In genomic region chr1:54952950-54953718, GRCh38 we compare ENCODE assay signal across 1 cellular context.
A peak's percentile ranks its signal among the peaks of the same experiment; 100 is the strongest.
TF ChIP-seq lines count a peak whose summit lies in the region.

No MANE protein-coding gene starts in this region.

TF ChIP-seq in HepG2, 621 proteins besides CTCF, POLR2A, EP300 and RAD21:
- TF ChIP-seq FOSL2 (CRISPR knock-in tag; IDR thresholded peaks at IDR 0.05) (peak; percentile 80), TFE3 (CRISPR knock-in tag; IDR thresholded peaks at IDR 0.05) (peak; percentile 63; the same call in 1 of the 2 replicates), ZNF276 (CRISPR knock-in tag; IDR thresholded peaks at IDR 0.05; ENCODE audit: low read depth) (no peak), ZNF432 (CRISPR knock-in tag; IDR thresholded peaks at IDR 0.05; ENCODE audit: borderline replicate concordance) (no peak), SAP130 (CRISPR knock-in tag; IDR thresholded peaks at IDR 0.05; ENCODE audit: low read depth) (peak; percentile 47; the same call in 1 of the 2 replicates), NPAS2 (CRISPR knock-in tag; IDR thresholded peaks at IDR 0.05; ENCODE audit: borderline replicate concordance) (no peak), CEBPB (IDR thresholded peaks at IDR 0.05; ENCODE audit: borderline replicate concordance, low read depth, low read length) (no peak), ZNF510 (CRISPR knock-in tag; IDR thresholded peaks at IDR 0.05; ENCODE audit: low read depth) (no peak), E2F5 (CRISPR knock-in tag; conservative IDR thresholded peaks at IDR 0.05) (no peak), TOPORS (CRISPR knock-in tag; IDR thresholded peaks at IDR 0.05) (no peak), RAD51 (IDR thresholded peaks at IDR 0.05; ENCODE audit: borderline replicate concordance) (peak; percentile 75; the same call in 1 of the 2 replicates), ZSCAN20 (CRISPR knock-in tag; IDR thresholded peaks at IDR 0.05; ENCODE audit: borderline replicate concordance) (no peak), ZNF629 (CRISPR knock-in tag; conservative IDR thresholded peaks at IDR 0.05) (peak; percentile 64), ZNF496 (CRISPR knock-in tag; IDR thresholded peaks at IDR 0.05; ENCODE audit: insufficient replicate concordance) (no peak), ZBTB38 (CRISPR knock-in tag; IDR thresholded peaks at IDR 0.05) (no peak), SCMH1 (CRISPR knock-in tag; IDR thresholded peaks at IDR 0.05; ENCODE audit: borderline replicate concordance) (no peak), RFX5 (IDR thresholded peaks at IDR 0.05; ENCODE audit: low read depth, low read length) (no peak), ZNF33A (CRISPR knock-in tag; IDR thresholded peaks at IDR 0.05; ENCODE audit: borderline replicate concordance) (no peak), ZNF672 (CRISPR knock-in tag; IDR thresholded peaks at IDR 0.05) (no peak), MXI1 (IDR thresholded peaks at IDR 0.05; ENCODE audit: borderline replicate concordance, low read depth, low read length) (peak; percentile 26; the same call in 1 of the 3 replicates), MAX (IDR thresholded peaks at IDR 0.05) (peak; percentile 44; the same call in 1 of the 2 replicates), ZNF724P (CRISPR knock-in tag; IDR thresholded peaks at IDR 0.05; ENCODE audit: borderline replicate concordance) (no peak), ZNF768 (CRISPR knock-in tag; IDR thresholded peaks at IDR 0.05) (no peak), USF2 (IDR thresholded peaks at IDR 0.05; ENCODE audit: low read depth, low read length) (peak; percentile 76), USF2 (CRISPR knock-in tag; IDR thresholded peaks at IDR 0.05; ENCODE audit: borderline replicate concordance) (peak; percentile 32; the same call in 1 of the 2 replicates), THYN1 (CRISPR knock-in tag; IDR thresholded peaks at IDR 0.05; ENCODE audit: borderline replicate concordance, low read depth) (no peak), CBX2 (IDR thresholded peaks at IDR 0.05; ENCODE audit: low read depth, low read length) (no peak), CBX2 (CRISPR knock-in tag; IDR thresholded peaks at IDR 0.05; ENCODE audit: low read depth) (no peak), CBFB (CRISPR knock-in tag; IDR thresholded peaks at IDR 0.05) (no peak), SAFB2 (CRISPR knock-in tag; IDR thresholded peaks at IDR 0.05; ENCODE audit: borderline replicate concordance, low read depth) (no peak), ATRX (CRISPR knock-in tag; IDR thresholded peaks at IDR 0.05; ENCODE audit: borderline replicate concordance) (no peak), LCORL (IDR thresholded peaks at IDR 0.05) (no peak), LCORL (CRISPR knock-in tag; IDR thresholded peaks at IDR 0.05) (no peak), TEAD2 (CRISPR knock-in tag; IDR thresholded peaks at IDR 0.05) (no peak), ZFX (CRISPR knock-in tag; IDR thresholded peaks at IDR 0.05; ENCODE audit: low read depth) (peak; percentile 40; the same call in 1 of the 2 replicates), IKZF4 (CRISPR knock-in tag; IDR thresholded peaks at IDR 0.05; ENCODE audit: borderline replicate concordance, low read depth, not compliant biosample characterization) (no peak), NCOR1 (IDR thresholded peaks at IDR 0.05; ENCODE audit: borderline replicate concordance, low read length) (no peak), ZNF251 (CRISPR knock-in tag; IDR thresholded peaks at IDR 0.05) (no peak)
- TF ChIP-seq, protein P1, sequence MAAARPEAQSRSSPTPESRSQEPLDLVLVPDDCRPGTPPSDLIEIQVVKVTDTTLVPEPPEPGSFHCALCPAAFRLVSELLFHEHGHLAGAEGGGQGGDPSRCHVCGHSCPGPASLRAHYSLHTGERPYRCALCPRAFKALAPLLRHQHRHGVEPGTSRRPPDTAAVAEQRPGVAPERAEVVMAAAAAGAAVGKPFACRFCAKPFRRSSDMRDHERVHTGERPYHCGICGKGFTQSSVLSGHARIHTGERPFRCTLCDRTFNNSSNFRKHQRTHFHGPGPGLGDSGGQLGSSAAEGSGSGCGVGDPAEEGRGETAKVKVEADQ (CRISPR knock-in tag; IDR thresholded peaks at IDR 0.05; ENCODE audit: borderline replicate concordance): no peak
- TF ChIP-seq, protein P2, sequence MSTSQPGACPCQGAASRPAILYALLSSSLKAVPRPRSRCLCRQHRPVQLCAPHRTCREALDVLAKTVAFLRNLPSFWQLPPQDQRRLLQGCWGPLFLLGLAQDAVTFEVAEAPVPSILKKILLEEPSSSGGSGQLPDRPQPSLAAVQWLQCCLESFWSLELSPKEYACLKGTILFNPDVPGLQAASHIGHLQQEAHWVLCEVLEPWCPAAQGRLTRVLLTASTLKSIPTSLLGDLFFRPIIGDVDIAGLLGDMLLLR (CRISPR knock-in tag; IDR thresholded peaks at IDR 0.05): no peak
- TF ChIP-seq, protein P3, sequence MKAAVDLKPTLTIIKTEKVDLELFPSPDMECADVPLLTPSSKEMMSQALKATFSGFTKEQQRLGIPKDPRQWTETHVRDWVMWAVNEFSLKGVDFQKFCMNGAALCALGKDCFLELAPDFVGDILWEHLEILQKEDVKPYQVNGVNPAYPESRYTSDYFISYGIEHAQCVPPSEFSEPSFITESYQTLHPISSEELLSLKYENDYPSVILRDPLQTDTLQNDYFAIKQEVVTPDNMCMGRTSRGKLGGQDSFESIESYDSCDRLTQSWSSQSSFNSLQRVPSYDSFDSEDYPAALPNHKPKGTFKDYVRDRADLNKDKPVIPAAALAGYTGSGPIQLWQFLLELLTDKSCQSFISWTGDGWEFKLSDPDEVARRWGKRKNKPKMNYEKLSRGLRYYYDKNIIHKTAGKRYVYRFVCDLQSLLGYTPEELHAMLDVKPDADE (CRISPR knock-in tag; IDR thresholded peaks at IDR 0.05): no peak
- TF ChIP-seq, protein P4, sequence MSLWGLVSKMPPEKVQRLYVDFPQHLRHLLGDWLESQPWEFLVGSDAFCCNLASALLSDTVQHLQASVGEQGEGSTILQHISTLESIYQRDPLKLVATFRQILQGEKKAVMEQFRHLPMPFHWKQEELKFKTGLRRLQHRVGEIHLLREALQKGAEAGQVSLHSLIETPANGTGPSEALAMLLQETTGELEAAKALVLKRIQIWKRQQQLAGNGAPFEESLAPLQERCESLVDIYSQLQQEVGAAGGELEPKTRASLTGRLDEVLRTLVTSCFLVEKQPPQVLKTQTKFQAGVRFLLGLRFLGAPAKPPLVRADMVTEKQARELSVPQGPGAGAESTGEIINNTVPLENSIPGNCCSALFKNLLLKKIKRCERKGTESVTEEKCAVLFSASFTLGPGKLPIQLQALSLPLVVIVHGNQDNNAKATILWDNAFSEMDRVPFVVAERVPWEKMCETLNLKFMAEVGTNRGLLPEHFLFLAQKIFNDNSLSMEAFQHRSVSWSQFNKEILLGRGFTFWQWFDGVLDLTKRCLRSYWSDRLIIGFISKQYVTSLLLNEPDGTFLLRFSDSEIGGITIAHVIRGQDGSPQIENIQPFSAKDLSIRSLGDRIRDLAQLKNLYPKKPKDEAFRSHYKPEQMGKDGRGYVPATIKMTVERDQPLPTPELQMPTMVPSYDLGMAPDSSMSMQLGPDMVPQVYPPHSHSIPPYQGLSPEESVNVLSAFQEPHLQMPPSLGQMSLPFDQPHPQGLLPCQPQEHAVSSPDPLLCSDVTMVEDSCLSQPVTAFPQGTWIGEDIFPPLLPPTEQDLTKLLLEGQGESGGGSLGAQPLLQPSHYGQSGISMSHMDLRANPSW (CRISPR knock-in tag; IDR thresholded peaks at IDR 0.05; ENCODE audit: borderline replicate concordance): no peak
- TF ChIP-seq, protein P5, sequence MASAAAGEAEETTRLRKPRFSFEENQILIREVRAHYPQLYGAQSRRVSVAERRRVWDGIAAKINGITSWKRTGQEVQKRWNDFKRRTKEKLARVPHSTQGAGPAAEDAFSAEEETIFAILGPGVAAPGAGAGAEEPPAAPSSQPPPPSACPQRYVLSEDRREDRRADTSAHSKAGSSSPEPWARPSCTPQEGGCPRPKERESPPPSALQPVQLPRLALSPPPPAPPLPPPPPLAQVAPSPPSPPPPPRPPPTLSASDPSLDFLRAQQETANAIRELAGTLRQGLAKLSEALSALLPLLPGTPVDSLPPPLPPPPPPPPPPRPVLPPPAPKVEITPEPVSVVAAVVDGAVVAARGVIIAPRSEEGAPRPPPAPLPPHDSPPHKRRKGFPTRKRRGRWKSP (CRISPR knock-in tag; IDR thresholded peaks at IDR 0.05): no peak
- TF ChIP-seq, protein P6, sequence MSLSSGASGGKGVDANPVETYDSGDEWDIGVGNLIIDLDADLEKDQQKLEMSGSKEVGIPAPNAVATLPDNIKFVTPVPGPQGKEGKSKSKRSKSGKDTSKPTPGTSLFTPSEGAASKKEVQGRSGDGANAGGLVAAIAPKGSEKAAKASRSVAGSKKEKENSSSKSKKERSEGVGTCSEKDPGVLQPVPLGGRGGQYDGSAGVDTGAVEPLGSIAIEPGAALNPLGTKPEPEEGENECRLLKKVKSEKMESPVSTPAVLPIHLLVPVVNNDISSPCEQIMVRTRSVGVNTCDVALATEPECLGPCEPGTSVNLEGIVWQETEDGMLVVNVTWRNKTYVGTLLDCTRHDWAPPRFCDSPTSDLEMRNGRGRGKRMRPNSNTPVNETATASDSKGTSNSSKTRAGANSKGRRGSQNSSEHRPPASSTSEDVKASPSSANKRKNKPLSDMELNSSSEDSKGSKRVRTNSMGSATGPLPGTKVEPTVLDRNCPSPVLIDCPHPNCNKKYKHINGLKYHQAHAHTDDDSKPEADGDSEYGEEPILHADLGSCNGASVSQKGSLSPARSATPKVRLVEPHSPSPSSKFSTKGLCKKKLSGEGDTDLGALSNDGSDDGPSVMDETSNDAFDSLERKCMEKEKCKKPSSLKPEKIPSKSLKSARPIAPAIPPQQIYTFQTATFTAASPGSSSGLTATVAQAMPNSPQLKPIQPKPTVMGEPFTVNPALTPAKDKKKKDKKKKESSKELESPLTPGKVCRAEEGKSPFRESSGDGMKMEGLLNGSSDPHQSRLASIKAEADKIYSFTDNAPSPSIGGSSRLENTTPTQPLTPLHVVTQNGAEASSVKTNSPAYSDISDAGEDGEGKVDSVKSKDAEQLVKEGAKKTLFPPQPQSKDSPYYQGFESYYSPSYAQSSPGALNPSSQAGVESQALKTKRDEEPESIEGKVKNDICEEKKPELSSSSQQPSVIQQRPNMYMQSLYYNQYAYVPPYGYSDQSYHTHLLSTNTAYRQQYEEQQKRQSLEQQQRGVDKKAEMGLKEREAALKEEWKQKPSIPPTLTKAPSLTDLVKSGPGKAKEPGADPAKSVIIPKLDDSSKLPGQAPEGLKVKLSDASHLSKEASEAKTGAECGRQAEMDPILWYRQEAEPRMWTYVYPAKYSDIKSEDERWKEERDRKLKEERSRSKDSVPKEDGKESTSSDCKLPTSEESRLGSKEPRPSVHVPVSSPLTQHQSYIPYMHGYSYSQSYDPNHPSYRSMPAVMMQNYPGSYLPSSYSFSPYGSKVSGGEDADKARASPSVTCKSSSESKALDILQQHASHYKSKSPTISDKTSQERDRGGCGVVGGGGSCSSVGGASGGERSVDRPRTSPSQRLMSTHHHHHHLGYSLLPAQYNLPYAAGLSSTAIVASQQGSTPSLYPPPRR (CRISPR knock-in tag; IDR thresholded peaks at IDR 0.05; ENCODE audit: borderline replicate concordance): no peak
- TF ChIP-seq, protein P7, sequence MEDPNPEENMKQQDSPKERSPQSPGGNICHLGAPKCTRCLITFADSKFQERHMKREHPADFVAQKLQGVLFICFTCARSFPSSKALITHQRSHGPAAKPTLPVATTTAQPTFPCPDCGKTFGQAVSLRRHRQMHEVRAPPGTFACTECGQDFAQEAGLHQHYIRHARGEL (CRISPR knock-in tag; IDR thresholded peaks at IDR 0.05): no peak
